Comparison of ENCODE assay signal across 8 cellular contexts in the genomic region with DNA sequence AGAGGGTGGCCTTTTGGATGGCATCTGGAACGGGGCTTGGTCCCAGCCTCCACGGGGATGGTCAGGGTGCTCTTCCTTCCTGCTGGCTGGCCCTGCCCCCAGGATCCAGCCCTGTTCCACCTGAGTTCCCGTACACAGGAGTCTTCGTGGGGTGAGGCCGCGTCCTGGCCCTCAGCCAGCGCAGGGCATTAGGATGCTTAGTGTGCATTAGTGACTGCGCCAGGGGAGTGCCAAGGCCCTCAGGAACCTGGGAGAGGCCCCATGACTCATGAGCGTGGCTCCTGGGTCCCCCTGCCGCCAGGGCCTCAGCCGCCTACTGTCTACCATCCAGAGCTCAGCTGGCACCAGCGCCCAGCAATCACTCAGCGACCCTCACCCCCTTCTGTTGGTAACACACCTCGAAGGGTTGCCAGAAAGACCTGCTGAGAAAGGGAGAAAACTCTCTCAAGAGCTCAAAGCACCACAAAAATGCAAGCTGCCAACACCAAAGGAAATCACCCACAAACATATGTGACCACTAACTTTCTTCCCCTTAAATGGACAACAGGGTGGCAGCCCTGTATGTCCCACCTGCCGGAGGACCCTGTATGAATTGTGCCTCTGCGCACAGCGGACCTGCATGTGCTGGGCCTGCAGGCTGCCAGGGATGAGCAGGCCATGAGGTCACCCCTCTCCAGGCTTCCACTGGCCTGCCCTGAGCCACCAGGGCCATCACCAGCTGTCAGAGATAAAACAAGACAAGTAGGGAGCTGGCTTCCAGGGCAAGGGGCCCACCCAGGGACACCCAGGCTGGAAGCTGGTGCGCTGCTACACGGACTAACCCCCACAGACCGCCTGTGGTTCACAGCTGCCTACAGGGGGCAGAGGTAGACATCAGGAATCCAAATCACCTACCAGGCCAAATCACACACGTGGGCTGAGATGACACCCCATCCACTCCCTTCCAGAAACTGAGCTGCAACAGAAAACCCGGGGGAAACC. TPM values are rescaled to one million over a fixed set of nuclear protein-coding genes. Genes with fewer than 3 reads are reported as not detected.
DNase-seq lines count a peak whose midpoint lies in the region; ATAC-seq and TF ChIP-seq lines count a peak whose summit lies in the region.

No MANE protein-coding gene starts in this region.

- no peaks in the 10 kb centered on the region for H3K27me3 ChIP-seq in MG63

- H3K36me3 ChIP-seq in MG63, result no peaks in the 10 kb centered on the region

- H3K4me3 Mint-ChIP-seq in natural killer cell treated with Interleukin-12 subunit alpha and Interleukin-12 subunit beta and Interleukin-15 and Interleukin-18, amount 100 ng/mL, for 72 hours, result no peak overlapping the region
- no peak overlapping the region for H3K4me3 Mint-ChIP-seq in activated T-helper 2 cell treated with anti-CD3 and anti-CD28 coated beads, Interferon-gamma antibody, Interleukin-2, Interleukin-4, amounts not matched to agents 10 μg/mL and 5 μg/mL and 100 μg/mL, durations not matched to agents 14 hours and 24 hours and 36 hours (ENCODE audit: low read depth)

- peak; percentile 85 for DNase-seq in Caki2 (ENCODE audit: low read depth)
- peak; percentile 87 for DNase-seq in MG63
- no peak for DNase-seq in choroid plexus epithelial cell (ENCODE audit: low read depth)
- DNase-seq in natural killer cell treated with Interleukin-12 subunit alpha and Interleukin-12 subunit beta and Interleukin-15 and Interleukin-18, amount 100 ng/mL, for 72 hours (ENCODE audit: low spot score), result no peak
- DNase-seq in activated T-helper 2 cell treated with anti-CD3 and anti-CD28 coated beads, Interferon-gamma antibody, Interleukin-2, Interleukin-4, amounts not matched to agents 10 μg/mL and 5 μg/mL and 100 μg/mL, durations not matched to agents 14 hours and 24 hours and 36 hours (ENCODE audit: low spot score), result no peak

- no peaks in the 10 kb centered on the region for H3K27me3 Mint-ChIP-seq in natural killer cell treated with Interleukin-12 subunit alpha and Interleukin-12 subunit beta and Interleukin-15 and Interleukin-18, amount 100 ng/mL, for 72 hours
- H3K27me3 Mint-ChIP-seq in activated T-helper 2 cell treated with anti-CD3 and anti-CD28 coated beads, Interferon-gamma antibody, Interleukin-2, Interleukin-4, amounts not matched to agents 10 μg/mL and 5 μg/mL and 100 μg/mL, durations not matched to agents 14 hours and 24 hours and 36 hours (ENCODE audit: low read depth), result no peaks in the 10 kb centered on the region

- intact Hi-C loops in activated T-helper 2 cell treated with anti-CD3 and anti-CD28 coated beads, Interferon-gamma antibody, Interleukin-2, Interleukin-4, amounts not matched to agents 10 μg/mL and 5 μg/mL and 100 μg/mL, durations not matched to agents 14 hours and 24 hours and 36 hours (cut with micrococcal nuclease), result no loop called here

- H3K9me3 ChIP-seq in MG63, result no peaks in the 10 kb centered on the region

- H3K36me3 Mint-ChIP-seq in natural killer cell treated with Interleukin-12 subunit alpha and Interleukin-12 subunit beta and Interleukin-15 and Interleukin-18, amount 100 ng/mL, for 72 hours, result no peaks in the 10 kb centered on the region
- no peaks in the 10 kb centered on the region for H3K36me3 Mint-ChIP-seq in activated T-helper 2 cell treated with anti-CD3 and anti-CD28 coated beads, Interferon-gamma antibody, Interleukin-2, Interleukin-4, amounts not matched to agents 10 μg/mL and 5 μg/mL and 100 μg/mL, durations not matched to agents 14 hours and 24 hours and 36 hours (ENCODE audit: low read depth)

- H3K27ac Mint-ChIP-seq in natural killer cell treated with Interleukin-12 subunit alpha and Interleukin-12 subunit beta and Interleukin-15 and Interleukin-18, amount 100 ng/mL, for 72 hours, result no peak overlapping the region
- no peak overlapping the region for H3K27ac Mint-ChIP-seq in activated T-helper 2 cell treated with anti-CD3 and anti-CD28 coated beads, Interferon-gamma antibody, Interleukin-2, Interleukin-4, amounts not matched to agents 10 μg/mL and 5 μg/mL and 100 μg/mL, durations not matched to agents 14 hours and 24 hours and 36 hours

- no peaks in the 10 kb centered on the region for H3K9me3 Mint-ChIP-seq in natural killer cell treated with Interleukin-12 subunit alpha and Interleukin-12 subunit beta and Interleukin-15 and Interleukin-18, amount 100 ng/mL, for 72 hours
- no peaks in the 10 kb centered on the region for H3K9me3 Mint-ChIP-seq in activated T-helper 2 cell treated with anti-CD3 and anti-CD28 coated beads, Interferon-gamma antibody, Interleukin-2, Interleukin-4, amounts not matched to agents 10 μg/mL and 5 μg/mL and 100 μg/mL, durations not matched to agents 14 hours and 24 hours and 36 hours

- in situ Hi-C loops in Caki2 (cut with HindIII; ENCODE audit: low pct_unique_long_range_greater_than_20kb, low sequenced_read_pairs), result no loop called here

- H3K4me3 ChIP-seq in MG63 (no peak overlapping the region), choroid plexus epithelial cell (ENCODE audit: low read depth, low read length) (no peak overlapping the region)

- peak; percentile 4 to 54 for ATAC-seq in natural killer cell treated with Interleukin-12 subunit alpha and Interleukin-12 subunit beta and Interleukin-15 and Interleukin-18, amount 100 ng/mL, for 72 hours
- ATAC-seq in GM21528 (IDR thresholded peaks at IDR 0.05; ENCODE audit: low FRiP score, unreplicated experiment), result no peak
- no peak for ATAC-seq in HG03571 (IDR thresholded peaks at IDR 0.05; ENCODE audit: unreplicated experiment)
- ATAC-seq in GM18858 (IDR thresholded peaks at IDR 0.05; ENCODE audit: unreplicated experiment), result no peak

- TF ChIP-seq CTCF in choroid plexus epithelial cell (conservative IDR thresholded peaks at IDR 0.05; ENCODE audit: low read depth, low read length), result peak; percentile 31

- H3K4me1 Mint-ChIP-seq in natural killer cell treated with Interleukin-12 subunit alpha and Interleukin-12 subunit beta and Interleukin-15 and Interleukin-18, amount 100 ng/mL, for 72 hours (ENCODE audit: low read depth in 2 of 2), result peaks cover 0 to 6% of the 10 kb centered on the region in 2 donors
- H3K4me1 Mint-ChIP-seq in activated T-helper 2 cell treated with anti-CD3 and anti-CD28 coated beads, Interferon-gamma antibody, Interleukin-2, Interleukin-4, amounts not matched to agents 10 μg/mL and 5 μg/mL and 100 μg/mL, durations not matched to agents 14 hours and 24 hours and 36 hours (ENCODE audit: low read depth), result peaks cover 2% of the 10 kb centered on the region

RNA-seq across cellular contexts. Expression of gene CCDC85C, which starts 28.7 kb away (rescaled TPM):
- total RNA-seq in Caki2 (2014; rRNA removed; shearing (Covaris generic); ENCODE audit: low replicate concordance), result 21.6 and 28.3 TPM in 2 replicates
- total RNA-seq in MG63 (2014; rRNA removed; shearing (Covaris generic); ENCODE audit: low replicate concordance), result 19.9 and 22.2 TPM in 2 replicates
- total RNA-seq in natural killer cell treated with Interleukin-12 subunit alpha and Interleukin-12 subunit beta and Interleukin-15 and Interleukin-18, amount 100 ng/mL, for 72 hours, result 1 to 10 TPM; 2.7 to 3.6 TPM
- total RNA-seq in activated T-helper 2 cell treated with anti-CD3 and anti-CD28 coated beads, Interferon-gamma antibody, Interleukin-2, Interleukin-4, amounts not matched to agents 10 μg/mL and 5 μg/mL and 100 μg/mL, durations not matched to agents 14 hours and 24 hours and 36 hours, result 7.1 and 7.3 TPM in 2 replicates

Comparison
In these comparisons a context has a peak if more than half of its experiments do, and no peak if none do; other contexts are left out.
1. DNase-seq: peak in Caki2 (single experiment) and MG63 (single experiment); none in choroid plexus epithelial cell (single experiment), natural killer cell treated with Interleukin-12 subunit alpha and Interleukin-12 subunit beta and Interleukin-15 and Interleukin-18, amount 100 ng/mL, for 72 hours (single experiment) and activated T-helper 2 cell treated with anti-CD3 and anti-CD28 coated beads, Interferon-gamma antibody, Interleukin-2, Interleukin-4, amounts not matched to agents 10 μg/mL and 5 μg/mL and 100 μg/mL, durations not matched to agents 14 hours and 24 hours and 36 hours (single experiment).
2. ATAC-seq: peak in natural killer cell treated with Interleukin-12 subunit alpha and Interleukin-12 subunit beta and Interleukin-15 and Interleukin-18, amount 100 ng/mL, for 72 hours (2 of 2); none in GM21528 (single experiment), HG03571 (single experiment) and GM18858 (single experiment).